In genomic region chr14:50530358-50530757, GRCh38 we compare ENCODE assay signal across 1 cellular context.
TF ChIP-seq lines count a peak whose summit lies in the region.

No MANE protein-coding gene starts in this region.

TF ChIP-seq in H1, 55 proteins besides CTCF, POLR2A, EP300 and RAD21:
- TF ChIP-seq POLR2AphosphoS5 (IDR thresholded peaks at IDR 0.05; ENCODE audit: low read depth, low read length), result no peak
- no peak for TF ChIP-seq CHD2 (IDR thresholded peaks at IDR 0.05; ENCODE audit: low read length)
- no peak for TF ChIP-seq EZH2 (IDR thresholded peaks at IDR 0.05; ENCODE audit: low read depth, low read length, severe bottlenecking)
- no peak for TF ChIP-seq SAP30 (IDR thresholded peaks at IDR 0.05; ENCODE audit: insufficient read depth, insufficient replicate concordance, low read length)
- no peak for TF ChIP-seq YY1 (IDR thresholded peaks at IDR 0.05; ENCODE audit: low read depth, low read length)
- TF ChIP-seq GTF2F1 (IDR thresholded peaks at IDR 0.05; ENCODE audit: borderline replicate concordance, low read depth, low read length), result no peak
- no peak for TF ChIP-seq SUZ12 (IDR thresholded peaks at IDR 0.05; ENCODE audit: low read length)
- TF ChIP-seq E2F6 (IDR thresholded peaks at IDR 0.05), result no peak
- TF ChIP-seq TEAD4 (IDR thresholded peaks at IDR 0.05; ENCODE audit: low read depth, low read length), result no peak
- TF ChIP-seq ZNF274 (IDR thresholded peaks at IDR 0.05; ENCODE audit: borderline replicate concordance, extremely low read depth, low read length), result no peak
- TF ChIP-seq CBX5 (IDR thresholded peaks at IDR 0.05; ENCODE audit: low read depth, low read length), result no peak
- TF ChIP-seq HDAC6 (IDR thresholded peaks at IDR 0.05; ENCODE audit: low read depth, low read length), result no peak
- TF ChIP-seq RXRA (IDR thresholded peaks at IDR 0.05; ENCODE audit: insufficient read depth, low read depth, low read length), result no peak
- no peak for TF ChIP-seq GABPA (IDR thresholded peaks at IDR 0.05; ENCODE audit: borderline replicate concordance, insufficient read depth, low read length)
- TF ChIP-seq KDM4A (IDR thresholded peaks at IDR 0.05; ENCODE audit: low read depth, low read length, severe bottlenecking), result no peak
- TF ChIP-seq TAF7 (optimal IDR thresholded peaks at IDR 0.05; ENCODE audit: borderline replicate concordance, low read depth, low read length), result no peak
- no peak for TF ChIP-seq CBX8 (IDR thresholded peaks at IDR 0.05; ENCODE audit: borderline replicate concordance, low read depth, low read length)
- TF ChIP-seq HDAC2 (IDR thresholded peaks at IDR 0.05; ENCODE audit: borderline replicate concordance in 1 of 2, low read depth in 2 of 2, low read length in 2 of 2), result no peak
